20 cellular contexts compared by ENCODE assay signal in genomic region chr12:111764120-111764821, GRCh38. TPM values are rescaled to one million over a fixed set of nuclear protein-coding genes. Genes with fewer than 3 reads are reported as not detected.
A peak's percentile ranks its signal among the peaks of the same experiment; 100 is the strongest.
DNase-seq lines count a peak whose midpoint lies in the region; ATAC-seq and TF ChIP-seq lines count a peak whose summit lies in the region.
"Had no signal": no experiment of that assay in that cellular context is flagged by ENCODE, and none has a peak within 500 bp of the region (broad histone marks: within the 10 kb centered on the region; RNA-seq: fewer than 3 reads in every experiment).

No MANE protein-coding gene starts in this region.

- H3K27me3 ChIP-seq in brain microvascular endothelial cell (replicated peaks) (no peaks in the 10 kb centered on the region), dorsolateral prefrontal cortex (no peaks in the 10 kb centered on the region)
- H3K27me3 ChIP-seq: esophagus squamous epithelium, heart left ventricle, MG63, right lobe of liver had no signal

- peaks cover 59% of the 10 kb centered on the region for H3K4me1 Mint-ChIP-seq in memory B cell

- DNase-seq in GM12864 (ENCODE audit: low read depth) (peak; percentile 70), memory B cell (ENCODE audit: low spot score in 2 of 2) (no peak), NCI-H1092 (lab: John Stamatoyannopoulos, UW) (no peak), brain microvascular endothelial cell (no peak), dorsolateral prefrontal cortex (no peak), SK-N-DZ (ENCODE audit: low spot score) (no peak)
- DNase-seq: activated CD4-positive, CD25-positive, alpha-beta regulatory T cell treated with anti-CD3 and anti-CD28 coated beads, Interleukin-2, amount 50 U/mL, for 72 hours; DMS79; esophagus squamous epithelium; MG63; NCI-H2029; NCI-H526 treated with DMSO at 0.1 percent for 48 hours; occipital lobe; right lobe of liver; RPMI8226 had no signal

- TF ChIP-seq CTCF in GM12864 (IDR thresholded peaks at IDR 0.05; ENCODE audit: low read depth, low read length, missing control alignments) (no peak), brain microvascular endothelial cell (IDR thresholded peaks at IDR 0.05; ENCODE audit: low read depth, low read length, missing control alignments) (no peak), dorsolateral prefrontal cortex (IDR thresholded peaks at IDR 0.05 in 54 of 56, conservative IDR thresholded peaks at IDR 0.05 in 2 of 56; ENCODE audit: low read depth in 1 of 56, partially characterized antibody in 56 of 56) (no peak)

- H3K36me3 Mint-ChIP-seq in memory B cell, result peaks cover 2% of the 10 kb centered on the region

- ATAC-seq in GM19395 (IDR thresholded peaks at IDR 0.05; ENCODE audit: unreplicated experiment), result peak; percentile 54
- ATAC-seq in HG03521 (IDR thresholded peaks at IDR 0.05; ENCODE audit: unreplicated experiment), result peak; percentile 30
- ATAC-seq in memory B cell (ENCODE audit: low read depth), result peak; percentile 63
- ATAC-seq: heart left ventricle, right lobe of liver had no signal

- no peaks in the 10 kb centered on the region for H3K36me3 ChIP-seq in brain microvascular endothelial cell (replicated peaks)
- H3K36me3 ChIP-seq: esophagus squamous epithelium, heart left ventricle, MG63, right lobe of liver, thoracic aorta had no signal

- peaks cover 2% of the 10 kb centered on the region for H3K27me3 Mint-ChIP-seq in memory B cell

- H3K4me3 ChIP-seq in GM12864 (ENCODE audit: low read depth, low read length) (no peak overlapping the region), brain microvascular endothelial cell (ENCODE audit: low read depth, low read length) (no peak overlapping the region), dorsolateral prefrontal cortex (no peak overlapping the region)
- H3K4me3 ChIP-seq: esophagus squamous epithelium, heart left ventricle, MG63, right lobe of liver, thoracic aorta had no signal

- peak overlapping the region; percentile 71 for H3K27ac Mint-ChIP-seq in memory B cell

- H3K4me3 Mint-ChIP-seq in memory B cell, result peak overlapping the region; percentile 50

- H3K27ac ChIP-seq in brain microvascular endothelial cell (no peak overlapping the region), dorsolateral prefrontal cortex (no peak overlapping the region)
- H3K27ac ChIP-seq: esophagus squamous epithelium, heart left ventricle, right lobe of liver, thoracic aorta had no signal

- intact Hi-C loops in dorsolateral prefrontal cortex (cut with DNase I), result no loop called here

- peaks cover 3% of the 10 kb centered on the region for H3K9me3 Mint-ChIP-seq in memory B cell
- H3K9me3 Mint-ChIP-seq: activated naive CD4-positive, alpha-beta T cell treated with anti-CD3 and anti-CD28 coated beads, Interleukin-2, amount 50 U/mL, for 72 hours had no signal

- in situ Hi-C loops in brain microvascular endothelial cell (cut with HindIII; ENCODE audit: low pct_ligation_motif_present, low sequenced_read_pairs), result no loop called here

RNA-seq across cellular contexts. Expression of gene ALDH2, which starts 2.5 kb away (rescaled TPM):
- total RNA-seq in dorsolateral prefrontal cortex, result 100 to 1,000 TPM; 138 to 542 (median 235) TPM
- 87.1 and 96.7 TPM in 2 replicates for polyA plus RNA-seq in SK-N-DZ (2014; cell fraction: cytosol; rRNA removed)
- 26.2 and 64.6 TPM in 2 replicates for polyA plus RNA-seq in SK-N-DZ (2014; cell fraction: nucleus; rRNA removed)
